1 cellular context compared by ENCODE assay signal in the genomic region with DNA sequence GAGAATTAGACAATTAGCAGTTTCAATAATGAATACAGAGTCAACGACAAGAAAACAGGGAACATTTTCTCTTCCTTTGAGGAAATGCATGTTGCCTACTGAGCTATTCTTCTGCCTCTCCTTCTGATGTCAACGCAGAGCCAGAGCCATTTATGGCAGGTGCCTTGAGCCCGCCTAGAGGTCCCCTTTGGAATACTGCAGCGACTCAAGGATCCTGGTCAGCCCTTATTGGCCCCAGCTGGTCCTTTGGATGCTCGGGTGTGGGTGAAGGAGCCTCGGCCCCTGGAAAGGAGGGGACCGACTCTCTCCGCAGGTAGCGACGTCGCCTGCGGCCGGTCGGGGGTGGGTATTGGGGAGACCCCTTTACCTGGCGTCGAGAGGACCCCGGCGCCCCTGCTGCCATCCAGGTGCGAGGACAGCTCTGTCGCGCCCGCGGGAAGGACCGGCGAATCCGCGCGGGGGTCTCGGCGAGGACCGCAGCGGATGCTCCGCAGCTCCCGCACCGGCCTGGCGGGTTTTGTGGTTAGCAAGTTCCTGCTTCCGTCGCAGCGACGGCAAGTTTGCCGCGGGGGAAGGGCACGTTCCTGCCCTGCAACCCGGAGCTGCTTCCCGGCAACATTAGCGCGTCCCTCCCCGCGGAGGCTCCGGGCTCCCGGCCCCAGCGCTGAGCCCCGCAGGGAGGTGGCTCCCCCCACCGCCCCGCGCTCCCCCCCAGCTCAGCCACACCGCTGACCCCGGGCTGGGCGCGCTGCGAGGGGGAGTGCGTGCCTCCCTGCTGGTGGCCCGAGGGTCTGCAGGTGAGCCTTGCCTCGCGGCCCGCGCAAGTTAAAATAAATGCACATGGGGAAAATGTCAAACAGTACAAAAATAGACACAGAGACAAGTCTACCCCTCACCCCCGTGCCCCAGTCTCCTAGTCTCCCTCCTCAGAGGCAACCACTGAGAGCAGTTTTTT.
A peak's percentile ranks its signal among the peaks of the same experiment; 100 is the strongest.
TF ChIP-seq lines count a peak whose summit lies in the region.

A gene (minus strand): TSS at position 532 of the 955 bp plus-strand sequence. CDS start 6,928 bp downstream, outside the sequence.

TF ChIP-seq in K562, 482 proteins besides CTCF, POLR2A, EP300 and RAD21 (continued from another document):
- TF ChIP-seq TEAD4 (IDR thresholded peaks at IDR 0.05; ENCODE audit: low read length) (no peak), TEAD4 (CRISPR knock-in tag; IDR thresholded peaks at IDR 0.05; ENCODE audit: borderline replicate concordance) (no peak), CBFB (CRISPR knock-in tag; IDR thresholded peaks at IDR 0.05) (peak; percentile 92), ESRRA (IDR thresholded peaks at IDR 0.05; ENCODE audit: borderline replicate concordance, low read depth) (peak; percentile 79; the same call in 1 of the 2 replicates), YY1 (IDR thresholded peaks at IDR 0.05; ENCODE audit: borderline replicate concordance in 1 of 3, control insufficient read depth in 1 of 3, extremely low read depth in 1 of 3, insufficient read depth in 3 of 3, insufficient read length in 1 of 3, insufficient replicate concordance in 2 of 3, low read depth in 1 of 3, low read length in 2 of 3) (peak in 1 of 3 experiments; percentile 12), ZFX (CRISPR knock-in tag; IDR thresholded peaks at IDR 0.05) (peak; percentile 40; the same call in 1 of the 2 replicates), MAFK (IDR thresholded peaks at IDR 0.05; ENCODE audit: low read length) (no peak), KDM5B (IDR thresholded peaks at IDR 0.05; ENCODE audit: insufficient replicate concordance, low read depth, low read length) (peak; percentile 62), KDM4B (IDR thresholded peaks at IDR 0.05; ENCODE audit: borderline replicate concordance in 2 of 2, low read depth in 1 of 2) (0 out of 4 replicates have a peak, but pooled peaks of 1 of the 2 experiments have one; percentile 46), GABPB1 (CRISPR knock-in tag; IDR thresholded peaks at IDR 0.05) (peak; percentile 73), ZBTB7A (IDR thresholded peaks at IDR 0.05; ENCODE audit: borderline replicate concordance, control insufficient read depth, low read depth, low read length) (peak; percentile 71), HNRNPLL (IDR thresholded peaks at IDR 0.05; ENCODE audit: low read depth, low read length, poor library complexity, severe bottlenecking) (peak; percentile 30), CTBP1 (IDR thresholded peaks at IDR 0.05; ENCODE audit: borderline replicate concordance) (peak; percentile 87), GABPA (tag; conservative IDR thresholded peaks at IDR 0.05; ENCODE audit: low read depth) (peak; percentile 82), RBFOX2 (IDR thresholded peaks at IDR 0.05; ENCODE audit: low read depth, low read length) (peak; percentile 85), BHLHE40 (IDR thresholded peaks at IDR 0.05; ENCODE audit: low read length) (peak; percentile 68; the same call in 1 of the 2 replicates), PHF8 (IDR thresholded peaks at IDR 0.05; ENCODE audit: borderline replicate concordance, low read length) (peak; percentile 53; the same call in 1 of the 2 replicates), POLR2G (IDR thresholded peaks at IDR 0.05; ENCODE audit: low read depth, low read length) (peak; percentile 84), MTA1 (IDR thresholded peaks at IDR 0.05; ENCODE audit: borderline replicate concordance) (no peak), CBX3 (IDR thresholded peaks at IDR 0.05; ENCODE audit: borderline replicate concordance in 1 of 2, low read length in 2 of 2) (peak in 1 of 2 experiments; percentile 18; a peak in 1 of 3 replicates), CREBBP (IDR thresholded peaks at IDR 0.05; ENCODE audit: low read depth, low read length) (no peak), L3MBTL2 (IDR thresholded peaks at IDR 0.05) (peak; percentile 86)
- TF ChIP-seq, protein P1, sequence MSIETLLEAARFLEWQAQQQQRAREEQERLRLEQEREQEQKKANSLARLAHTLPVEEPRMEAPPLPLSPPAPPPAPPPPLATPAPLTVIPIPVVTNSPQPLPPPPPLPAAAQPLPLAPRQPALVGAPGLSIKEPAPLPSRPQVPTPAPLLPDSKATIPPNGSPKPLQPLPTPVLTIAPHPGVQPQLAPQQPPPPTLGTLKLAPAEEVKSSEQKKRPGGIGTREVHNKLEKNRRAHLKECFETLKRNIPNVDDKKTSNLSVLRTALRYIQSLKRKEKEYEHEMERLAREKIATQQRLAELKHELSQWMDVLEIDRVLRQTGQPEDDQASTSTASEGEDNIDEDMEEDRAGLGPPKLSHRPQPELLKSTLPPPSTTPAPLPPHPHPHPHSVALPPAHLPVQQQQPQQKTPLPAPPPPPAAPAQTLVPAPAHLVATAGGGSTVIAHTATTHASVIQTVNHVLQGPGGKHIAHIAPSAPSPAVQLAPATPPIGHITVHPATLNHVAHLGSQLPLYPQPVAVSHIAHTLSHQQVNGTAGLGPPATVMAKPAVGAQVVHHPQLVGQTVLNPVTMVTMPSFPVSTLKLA (conservative IDR thresholded peaks at IDR 0.05), result 0 out of 4 replicates have a peak, but pooled peaks of 1 of the 2 experiments have one; percentile 43
- TF ChIP-seq, protein P2, sequence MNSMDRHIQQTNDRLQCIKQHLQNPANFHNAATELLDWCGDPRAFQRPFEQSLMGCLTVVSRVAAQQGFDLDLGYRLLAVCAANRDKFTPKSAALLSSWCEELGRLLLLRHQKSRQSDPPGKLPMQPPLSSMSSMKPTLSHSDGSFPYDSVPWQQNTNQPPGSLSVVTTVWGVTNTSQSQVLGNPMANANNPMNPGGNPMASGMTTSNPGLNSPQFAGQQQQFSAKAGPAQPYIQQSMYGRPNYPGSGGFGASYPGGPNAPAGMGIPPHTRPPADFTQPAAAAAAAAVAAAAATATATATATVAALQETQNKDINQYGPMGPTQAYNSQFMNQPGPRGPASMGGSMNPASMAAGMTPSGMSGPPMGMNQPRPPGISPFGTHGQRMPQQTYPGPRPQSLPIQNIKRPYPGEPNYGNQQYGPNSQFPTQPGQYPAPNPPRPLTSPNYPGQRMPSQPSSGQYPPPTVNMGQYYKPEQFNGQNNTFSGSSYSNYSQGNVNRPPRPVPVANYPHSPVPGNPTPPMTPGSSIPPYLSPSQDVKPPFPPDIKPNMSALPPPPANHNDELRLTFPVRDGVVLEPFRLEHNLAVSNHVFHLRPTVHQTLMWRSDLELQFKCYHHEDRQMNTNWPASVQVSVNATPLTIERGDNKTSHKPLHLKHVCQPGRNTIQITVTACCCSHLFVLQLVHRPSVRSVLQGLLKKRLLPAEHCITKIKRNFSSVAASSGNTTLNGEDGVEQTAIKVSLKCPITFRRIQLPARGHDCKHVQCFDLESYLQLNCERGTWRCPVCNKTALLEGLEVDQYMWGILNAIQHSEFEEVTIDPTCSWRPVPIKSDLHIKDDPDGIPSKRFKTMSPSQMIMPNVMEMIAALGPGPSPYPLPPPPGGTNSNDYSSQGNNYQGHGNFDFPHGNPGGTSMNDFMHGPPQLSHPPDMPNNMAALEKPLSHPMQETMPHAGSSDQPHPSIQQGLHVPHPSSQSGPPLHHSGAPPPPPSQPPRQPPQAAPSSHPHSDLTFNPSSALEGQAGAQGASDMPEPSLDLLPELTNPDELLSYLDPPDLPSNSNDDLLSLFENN (IDR thresholded peaks at IDR 0.05; ENCODE audit: low read depth in 2 of 2, low read length in 2 of 2), result no peak
- TF ChIP-seq, protein P3, sequence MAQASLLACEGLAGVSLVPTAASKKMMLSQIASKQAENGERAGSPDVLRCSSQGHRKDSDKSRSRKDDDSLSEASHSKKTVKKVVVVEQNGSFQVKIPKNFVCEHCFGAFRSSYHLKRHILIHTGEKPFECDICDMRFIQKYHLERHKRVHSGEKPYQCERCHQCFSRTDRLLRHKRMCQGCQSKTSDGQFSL (CRISPR knock-in tag; IDR thresholded peaks at IDR 0.05), result peak; percentile 83
- TF ChIP-seq, protein P3 (tag; IDR thresholded peaks at IDR 0.05), result peak in 1 of 2 experiments; percentile 81; a peak in 2 of 4 replicates
- TF ChIP-seq, protein P4, sequence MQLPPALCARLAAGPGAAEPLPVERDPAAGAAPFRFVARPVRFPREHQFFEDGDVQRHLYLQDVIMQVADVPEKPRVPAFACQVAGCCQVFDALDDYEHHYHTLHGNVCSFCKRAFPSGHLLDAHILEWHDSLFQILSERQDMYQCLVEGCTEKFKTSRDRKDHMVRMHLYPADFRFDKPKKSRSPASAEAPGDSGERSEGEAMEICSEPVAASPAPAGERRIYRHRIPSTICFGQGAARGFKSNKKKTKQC (CRISPR knock-in tag; IDR thresholded peaks at IDR 0.05), result peak; percentile 61; the same call in 1 of the 2 replicates
